ENCODE assay signal across 2 cellular contexts in genomic region chr16:87391324-87391949, GRCh38.
TF ChIP-seq lines count a peak whose summit lies in the region.

No MANE protein-coding gene starts in this region.

TF ChIP-seq in GM12878, 131 proteins besides CTCF, POLR2A, EP300 and RAD21 (continues in another document):
- TF ChIP-seq IKZF2 (IDR thresholded peaks at IDR 0.05) (no peak), CREB1 (IDR thresholded peaks at IDR 0.05; ENCODE audit: low read depth) (no peak), YY1 (IDR thresholded peaks at IDR 0.05; ENCODE audit: low read depth, low read length) (no peak), SMAD5 (IDR thresholded peaks at IDR 0.05; ENCODE audit: low read depth) (no peak), MAX (IDR thresholded peaks at IDR 0.05; ENCODE audit: low read depth, low read length) (peak; percentile 36; the same call in 1 of the 2 replicates), SPI1 (IDR thresholded peaks at IDR 0.05; ENCODE audit: borderline replicate concordance, insufficient read depth, low read depth, low read length) (no peak), IKZF1 (conservative IDR thresholded peaks at IDR 0.05) (no peak), ZBTB40 (IDR thresholded peaks at IDR 0.05; ENCODE audit: borderline replicate concordance) (peak; percentile 56; the same call in 1 of the 2 replicates), ZBTB11 (CRISPR knock-in tag; IDR thresholded peaks at IDR 0.05) (no peak), WRNIP1 (IDR thresholded peaks at IDR 0.05; ENCODE audit: borderline replicate concordance, low read depth, low read length) (no peak), SMAD1 (IDR thresholded peaks at IDR 0.05; ENCODE audit: low read depth, partially characterized antibody) (no peak), EGR1 (IDR thresholded peaks at IDR 0.05; ENCODE audit: borderline replicate concordance in 1 of 2, low read depth in 2 of 2, low read length in 2 of 2) (peak in 1 of 2 experiments; percentile 39; a peak in 1 of 3 replicates), SMC3 (IDR thresholded peaks at IDR 0.05; ENCODE audit: borderline replicate concordance, low read length) (no peak), ZNF207 (IDR thresholded peaks at IDR 0.05; ENCODE audit: borderline replicate concordance) (no peak), NBN (IDR thresholded peaks at IDR 0.05) (no peak), MTA3 (IDR thresholded peaks at IDR 0.05; ENCODE audit: borderline replicate concordance, low read length) (no peak), TCF12 (IDR thresholded peaks at IDR 0.05; ENCODE audit: low read depth, low read length) (no peak), BMI1 (IDR thresholded peaks at IDR 0.05; ENCODE audit: borderline replicate concordance) (no peak)

TF ChIP-seq in GM12891, 5 proteins besides CTCF, POLR2A, EP300 and RAD21:
- no peak for TF ChIP-seq SPI1 (IDR thresholded peaks at IDR 0.05; ENCODE audit: low read depth, low read length)
- no peak for TF ChIP-seq PAX5 (IDR thresholded peaks at IDR 0.05; ENCODE audit: insufficient read depth, low read length, severe bottlenecking)
- TF ChIP-seq POU2F2 (IDR thresholded peaks at IDR 0.05; ENCODE audit: low read depth, low read length) = no peak
- TF ChIP-seq TAF1 (IDR thresholded peaks at IDR 0.05; ENCODE audit: low read depth, low read length) = no peak
- no peak for TF ChIP-seq POLR2AphosphoS5 (IDR thresholded peaks at IDR 0.05; ENCODE audit: low read depth, low read length)
